In genomic region chr15:76904461-76905012, GRCh38 we compare ENCODE assay signal across 8 cellular contexts. TPM values are rescaled to one million over a fixed set of nuclear protein-coding genes. Genes with fewer than 3 reads are reported as not detected.
DNase-seq lines count a peak whose midpoint lies in the region; ATAC-seq, FAIRE-seq and TF ChIP-seq lines count a peak whose summit lies in the region.

No MANE protein-coding gene starts in this region.

- H3K4me1 ChIP-seq in keratinocyte (ENCODE audit: control insufficient read depth, extremely low read depth, insufficient read depth, low read length), result peaks cover 5% of the 10 kb centered on the region
- H3K4me1 ChIP-seq in spleen, result peaks cover 14 to 45% (median 33%) of the 10 kb centered on the region in 6 donors

- H3K9me3 ChIP-seq in keratinocyte (ENCODE audit: control insufficient read depth, low read depth, low read length) (no peaks in the 10 kb centered on the region), spleen (no peaks in the 10 kb centered on the region)

- ATAC-seq in HG03108 (IDR thresholded peaks at IDR 0.05; ENCODE audit: unreplicated experiment), result peak; percentile 16

- dilution Hi-C loops in keratinocyte (cut with MboI; ENCODE audit: extremely low pct_ligation_motif_present, low sequenced_read_pairs), result no loop called here

- peak overlapping the region; percentile 90 for H2AFZ ChIP-seq in keratinocyte (ENCODE audit: control insufficient read depth, low read length)

- no peaks in the 10 kb centered on the region for H4K20me1 ChIP-seq in keratinocyte (ENCODE audit: control insufficient read depth, extremely low read depth, insufficient read depth, low read length)

- H3K36me3 ChIP-seq in keratinocyte (ENCODE audit: control insufficient read depth in 2 of 2, extremely low read depth in 1 of 2, insufficient read depth in 2 of 2, low read length in 2 of 2) (no peaks in the 10 kb centered on the region), spleen (no peaks in the 10 kb centered on the region)

- DNase-seq in activated CD4-positive, alpha-beta T cell treated with anti-CD3 and anti-CD28 coated beads for 4 hours, result peak; percentile 2 to 11
- DNase-seq in activated CD4-positive, alpha-beta T cell treated with anti-CD3 and anti-CD28 coated beads for 1 hour, result no peak
- DNase-seq in SK-MEL-5 (ENCODE audit: low read depth, low spot score) (peak; percentile 39), cardiac fibroblast (ENCODE audit: low read depth in 2 of 2) (peak; percentile 13 to 21), keratinocyte (ENCODE audit: low read depth, low spot score) (no peak), spleen (no peak), NCI-H446 (lab: John Stamatoyannopoulos, UW) (no peak)

- H3K9ac ChIP-seq in keratinocyte (ENCODE audit: control insufficient read depth, extremely low read depth, insufficient read depth, low read length), result peak overlapping the region; percentile 78

- H3K9me1 ChIP-seq in keratinocyte (ENCODE audit: control insufficient read depth, extremely low read depth, insufficient read depth, low read length), result no peaks in the 10 kb centered on the region

- H3K79me2 ChIP-seq in keratinocyte (ENCODE audit: control insufficient read depth, insufficient read depth, low read length), result no peaks in the 10 kb centered on the region

- H3K27me3 ChIP-seq in keratinocyte (ENCODE audit: control insufficient read depth, extremely low read depth, insufficient read depth, low read length) (no peaks in the 10 kb centered on the region), spleen (replicated peaks in 1 of 7) (no peaks in the 10 kb centered on the region)

- WGBS in spleen, 5 donors, result 1 to 2% (median 2%) methylated on average over 20 to 29 of the region's 29 CpGs

- in situ Hi-C loops in SK-MEL-5 (cut with HindIII; ENCODE audit: low pct_unique_long_range_greater_than_20kb, low sequenced_read_pairs), result no loop called here

- H3K4me3 ChIP-seq in cardiac fibroblast (replicated peaks in 1 of 2; ENCODE audit: low read depth in 2 of 2, low read length in 2 of 2) (peak overlapping the region; percentile 95 to 97), keratinocyte (ENCODE audit: control insufficient read depth in 2 of 3, extremely low read depth in 1 of 3, insufficient read depth in 2 of 3, low read depth in 1 of 3, low read length in 3 of 3) (peak overlapping the region; percentile 69 to 96 (median 74)), spleen (peak overlapping the region; percentile 73 to 91 (median 84))

- peak overlapping the region; percentile 59 for H3K27ac ChIP-seq in keratinocyte (ENCODE audit: control insufficient read depth, insufficient read depth, low read length)
- H3K27ac ChIP-seq in spleen, result peak overlapping the region; percentile 70 to 94 (median 92)

- no peak for FAIRE-seq in keratinocyte (lab: Jason Lieb, UNC)

- intact Hi-C loops in spleen (cut with DNase I; ENCODE audit: low total_unique reads), result no loop called here

- TF ChIP-seq CTCF in cardiac fibroblast (IDR thresholded peaks at IDR 0.05; ENCODE audit: low read depth, low read length) (no peak), keratinocyte (optimal IDR thresholded peaks at IDR 0.05 in 1 of 3, IDR thresholded peaks at IDR 0.05 in 1 of 3, conservative IDR thresholded peaks at IDR 0.05 in 1 of 3; ENCODE audit: extremely low read depth in 1 of 3, insufficient read depth in 2 of 3, low read length in 3 of 3) (no peak), spleen (IDR thresholded peaks at IDR 0.05 in 8 of 11, conservative IDR thresholded peaks at IDR 0.05 in 3 of 11) (no peak)

- peak overlapping the region; percentile 80 for H3K4me2 ChIP-seq in keratinocyte (ENCODE audit: control insufficient read depth, extremely low read depth, insufficient read depth, low read depth, low read length)

- TF ChIP-seq POLR2A in spleen (IDR thresholded peaks at IDR 0.05), result no peak

RNA-seq across cellular contexts. Expression of gene SCAPER, which starts 0.6 kb away (rescaled TPM):
- total RNA-seq in SK-MEL-5 (2014; rRNA removed; shearing (Covaris generic)), result 11.8 and 12.7 TPM in 2 replicates
- 6.3 and 9.9 TPM in 2 replicates for polyA plus RNA-seq in SK-MEL-5 (2015; cell fraction: cytosol; rRNA removed)
- polyA plus RNA-seq in SK-MEL-5 (2015; cell fraction: nucleus; rRNA removed), result 21.4 and 23.0 TPM in 2 replicates
- polyA plus RNA-seq in keratinocyte, result 2.1 to 5.2 TPM (median 4.5 TPM) in 3 replicates
- 14.1 TPM for polyA plus RNA-seq in keratinocyte (2011; ENCODE audit: low read depth)
- 4.2 and 5.7 TPM in 2 replicates for polyA plus RNA-seq in keratinocyte (2011; cell fraction: cytosol; rRNA removed)
- polyA plus RNA-seq in keratinocyte (2011; cell fraction: nucleus; rRNA removed), result 8.8 and 9.6 TPM in 2 replicates
- 3.9 and 5.0 TPM in 2 replicates for polyA plus RNA-seq in keratinocyte (2012; ENCODE audit: low replicate concordance)
- 1.5 to 8.3 TPM (median 4.3 TPM) in 3 replicates for polyA minus RNA-seq in keratinocyte
- polyA minus RNA-seq in keratinocyte (2011; cell fraction: cytosol; rRNA and poly(A)+ RNA removed), result 2.3 TPM
- polyA minus RNA-seq in keratinocyte (2011; cell fraction: nucleus; rRNA and poly(A)+ RNA removed), result 3.4 and 17.9 TPM in 2 replicates
- 10 to 100 TPM; 24.5 to 53.3 (median 43.7) TPM for total RNA-seq in spleen
- 1 to 10 TPM; 3.9 to 5.0 (median 4.7) TPM for polyA plus RNA-seq in spleen

RNA-seq across cellular contexts. Expression of gene RCN2, which starts 27.0 kb away (rescaled TPM):
- 114 and 132 TPM in 2 replicates for total RNA-seq in SK-MEL-5 (2014; rRNA removed; shearing (Covaris generic))
- polyA plus RNA-seq in SK-MEL-5 (2015; cell fraction: cytosol; rRNA removed), result 188 and 249 TPM in 2 replicates
- 62.4 and 78.2 TPM in 2 replicates for polyA plus RNA-seq in SK-MEL-5 (2015; cell fraction: nucleus; rRNA removed)
- polyA plus RNA-seq in keratinocyte (52.6 to 118 TPM (median 59.6 TPM) in 3 replicates), spleen (10 to 100 TPM; 31.3 to 36.1 (median 31.9) TPM)
- polyA plus RNA-seq in keratinocyte (2011; ENCODE audit: low read depth), result 383 TPM
- 45.9 and 83.2 TPM in 2 replicates for polyA plus RNA-seq in keratinocyte (2011; cell fraction: cytosol; rRNA removed)
- 51.6 and 81.1 TPM in 2 replicates for polyA plus RNA-seq in keratinocyte (2011; cell fraction: nucleus; rRNA removed)
- 37.7 and 49.6 TPM in 2 replicates for polyA plus RNA-seq in keratinocyte (2012; ENCODE audit: low replicate concordance)
- polyA minus RNA-seq in keratinocyte, result 3.3 to 20.6 TPM (median 6.3 TPM) in 3 replicates
- 34.7 TPM for polyA minus RNA-seq in keratinocyte (2011; cell fraction: cytosol; rRNA and poly(A)+ RNA removed)
- 17.1 and 25.2 TPM in 2 replicates for polyA minus RNA-seq in keratinocyte (2011; cell fraction: nucleus; rRNA and poly(A)+ RNA removed)
- 10 to 100 TPM; 24.6 to 38.3 (median 27.9) TPM for total RNA-seq in spleen

Comparison
In these comparisons a context has a peak if more than half of its experiments do, and no peak if none do; other contexts are left out.
1. DNase-seq: peak in activated CD4-positive, alpha-beta T cell treated with anti-CD3 and anti-CD28 coated beads for 4 hours (2 of 2), SK-MEL-5 (single experiment) and cardiac fibroblast (2 of 2); none in activated CD4-positive, alpha-beta T cell treated with anti-CD3 and anti-CD28 coated beads for 1 hour (single experiment), keratinocyte (single experiment), spleen (single experiment) and NCI-H446 (0 of 2).
2. Peak in every context shown above with its lines, with median percentiles within 50 percentile points of each other: H3K4me3 ChIP-seq.